ENCODE assay signal across 3 cellular contexts in genomic region chr19:16551902-16552301, GRCh38. TPM values are rescaled to one million over a fixed set of nuclear protein-coding genes. Genes with fewer than 3 reads are reported as not detected.
"Had no signal": no experiment of that assay in that cellular context is flagged by ENCODE, and none has a peak within 500 bp of the region (broad histone marks: within the 10 kb centered on the region; RNA-seq: fewer than 3 reads in every experiment).

No MANE protein-coding gene starts in this region.

RNA-seq across cellular contexts. Expression of gene CALR3, which starts 55.9 kb away (rescaled TPM):
- total RNA-seq: HepG2, HFFc6, HT1080 had no signal
- polyA plus RNA-seq: HepG2 had no signal
